Comparison of ENCODE assay signal across 7 cellular contexts in genomic region chr2:12717191-12717987, GRCh38. TPM values are rescaled to one million over a fixed set of nuclear protein-coding genes. Genes with fewer than 3 reads are reported as not detected.
DNase-seq lines count a peak whose midpoint lies in the region; ATAC-seq and TF ChIP-seq lines count a peak whose summit lies in the region.

No MANE protein-coding gene starts in this region.

- peak; percentile 70 for DNase-seq in LHCN-M2 (ENCODE audit: low read depth)
- peak; percentile 10 to 48 for DNase-seq in SW 1271 (lab: John Stamatoyannopoulos, UW)
- peak; percentile 82 for DNase-seq in left ventricle myocardium superior
- DNase-seq in retinal pigment epithelial cell (ENCODE audit: low read depth) = no peak

- peak; percentile 37 for TF ChIP-seq CTCF in retinal pigment epithelial cell (conservative IDR thresholded peaks at IDR 0.05; ENCODE audit: low read depth, low read length)

- H3K27ac ChIP-seq in angular gyrus (ENCODE audit: low read depth, low read length) = peak overlapping the region; percentile 79

- ATAC-seq in GM18511 (IDR thresholded peaks at IDR 0.05; ENCODE audit: unreplicated experiment) (peak; percentile 30), left ventricle myocardium superior (peak; percentile 48), GM18870 (IDR thresholded peaks at IDR 0.05; ENCODE audit: unreplicated experiment) (no peak)

- H3K4me3 ChIP-seq in retinal pigment epithelial cell (ENCODE audit: low read length) = peak overlapping the region; percentile 96

- intact Hi-C loops in left ventricle myocardium superior (cut with micrococcal nuclease) = no loop called here

RNA-seq across cellular contexts. Expression of gene TRIB2, which starts 0.7 kb away (rescaled TPM):
- 15.6 and 15.8 TPM in 2 replicates for total RNA-seq in LHCN-M2 (2014; rRNA removed)
- polyA plus RNA-seq in LHCN-M2 (2012) = 5.5 TPM
- total RNA-seq in left ventricle myocardium superior = 29.4 TPM
